Comparison of ENCODE assay signal across 8 cellular contexts in genomic region chr2:36373149-36373880, GRCh38.
DNase-seq lines count a peak whose midpoint lies in the region; TF ChIP-seq lines count a peak whose summit lies in the region.

No MANE protein-coding gene starts in this region.

- H3K9ac ChIP-seq in duodenal mucosa (ENCODE audit: low read depth in 1 of 2, low read length in 2 of 2), result no peak overlapping the region

- TF ChIP-seq CTCF in C4-2B (conservative IDR thresholded peaks at IDR 0.05), result no peak
- TF ChIP-seq CTCF in brain microvascular endothelial cell (IDR thresholded peaks at IDR 0.05; ENCODE audit: low read depth, low read length, missing control alignments), result no peak

- DNase-seq in LoVo (ENCODE audit: low spot score) (peak; percentile 71), NCI-H146 treated with DMSO at 0.1 percent for 48 hours (lab: John Stamatoyannopoulos, UW; ENCODE audit: unreplicated experiment) (no peak), amygdala (lab: John Stamatoyannopoulos, UW) (no peak), brain microvascular endothelial cell (no peak)
- DNase-seq in activated naive CD4-positive, alpha-beta T cell (lab: John Stamatoyannopoulos, UW), result no peak

- H3K9me3 ChIP-seq in duodenal mucosa (ENCODE audit: control insufficient read depth in 1 of 2, low read length in 2 of 2) (no peaks in the 10 kb centered on the region), muscle layer of duodenum (ENCODE audit: control insufficient read depth in 1 of 2, low read length in 2 of 2) (no peaks in the 10 kb centered on the region)

- no peaks in the 10 kb centered on the region for H3K27me3 ChIP-seq in duodenal mucosa (ENCODE audit: control insufficient read depth in 1 of 2, insufficient read depth in 2 of 2, low read length in 2 of 2)
- H3K27me3 ChIP-seq in muscle layer of duodenum (ENCODE audit: low read depth, low read length), result no peaks in the 10 kb centered on the region
- H3K27me3 ChIP-seq in brain microvascular endothelial cell (replicated peaks), result no peaks in the 10 kb centered on the region

- in situ Hi-C loops in brain microvascular endothelial cell (cut with HindIII; ENCODE audit: low pct_ligation_motif_present, low sequenced_read_pairs), result no loop called here

- H3K27ac ChIP-seq in C4-2B (peak overlapping the region; percentile 29; the same call in 1 of the 2 replicates), duodenal mucosa (ENCODE audit: low read depth, low read length) (peak overlapping the region; percentile 44), muscle layer of duodenum (ENCODE audit: low read length) (peak overlapping the region; percentile 55), brain microvascular endothelial cell (no peak overlapping the region)

- H3K4me1 ChIP-seq in duodenal mucosa (ENCODE audit: control insufficient read depth in 1 of 2, insufficient read depth in 2 of 2, low read length in 2 of 2) (peaks cover 38 to 61% of the 10 kb centered on the region in 2 donors), muscle layer of duodenum (ENCODE audit: control insufficient read depth in 1 of 2, insufficient read depth in 2 of 2, low read length in 2 of 2) (peaks cover 14 to 54% of the 10 kb centered on the region in 2 donors)

- no peaks in the 10 kb centered on the region for H3K36me3 ChIP-seq in duodenal mucosa (ENCODE audit: control insufficient read depth in 1 of 2, insufficient read depth in 2 of 2, low read length in 2 of 2)
- no peaks in the 10 kb centered on the region for H3K36me3 ChIP-seq in muscle layer of duodenum (ENCODE audit: control insufficient read depth in 1 of 2, insufficient read depth in 2 of 2, low read length in 2 of 2)
- no peaks in the 10 kb centered on the region for H3K36me3 ChIP-seq in brain microvascular endothelial cell (replicated peaks)

- H3K4me3 ChIP-seq in duodenal mucosa (ENCODE audit: low read depth in 1 of 2, low read length in 2 of 2) (no peak overlapping the region), muscle layer of duodenum (ENCODE audit: low read depth in 1 of 2, low read length in 2 of 2) (no peak overlapping the region), brain microvascular endothelial cell (ENCODE audit: low read depth, low read length) (no peak overlapping the region)
